In the genomic region with DNA sequence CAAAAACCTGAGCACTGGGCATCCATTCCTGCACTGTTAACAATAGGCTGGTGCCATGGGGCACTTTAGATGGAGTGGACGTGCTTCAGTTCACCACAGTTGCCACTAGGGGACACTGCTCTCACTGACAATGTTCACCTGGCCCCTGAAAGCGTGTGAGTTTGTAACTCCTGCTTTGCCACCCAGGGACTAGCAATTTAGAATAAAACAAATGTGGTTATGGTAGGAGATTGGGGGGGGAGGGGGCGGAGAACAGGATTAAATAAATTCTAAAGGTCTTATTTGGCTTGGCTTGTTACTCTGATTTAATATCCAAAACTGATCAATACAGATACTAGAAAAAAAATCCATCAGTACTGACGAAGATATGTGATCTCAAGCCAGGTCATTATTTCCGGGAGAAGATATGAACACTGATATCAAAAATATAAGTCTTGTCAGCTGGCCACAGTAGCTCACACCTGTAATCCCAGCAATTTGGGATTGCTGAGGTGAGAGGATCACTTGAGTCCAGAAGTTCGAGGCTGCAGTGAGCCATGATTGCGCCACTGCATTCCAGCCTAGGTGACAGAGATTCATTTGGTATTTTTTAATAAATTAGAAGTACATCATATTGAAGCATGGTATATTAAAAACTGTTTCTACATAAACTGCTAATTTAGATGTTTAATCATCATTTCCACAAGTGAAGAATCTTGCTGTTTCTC, we compare ENCODE assay signal across 8 cellular contexts.
A peak's percentile ranks its signal among the peaks of the same experiment; 100 is the strongest.
DNase-seq lines count a peak whose midpoint lies in the region; ATAC-seq, FAIRE-seq and TF ChIP-seq lines count a peak whose summit lies in the region.

No MANE protein-coding gene starts in this region.

- no peak overlapping the region for H3K4me3 ChIP-seq in parathyroid adenoma (ENCODE audit: low read depth, low read length)

- H3K27me3 ChIP-seq in parathyroid adenoma (ENCODE audit: control insufficient read depth, insufficient read depth, low read length): no peaks in the 10 kb centered on the region

- no peak for TF ChIP-seq EP300 in Ishikawa (IDR thresholded peaks at IDR 0.05; ENCODE audit: borderline replicate concordance)

- H3K79me2 ChIP-seq in parathyroid adenoma: no peaks in the 10 kb centered on the region

- H3K36me3 ChIP-seq in parathyroid adenoma (ENCODE audit: control insufficient read depth, insufficient read depth, low read length): no peaks in the 10 kb centered on the region

- H3K9ac ChIP-seq in parathyroid adenoma: no peak overlapping the region

- TF ChIP-seq CTCF in RWPE1 (conservative IDR thresholded peaks at IDR 0.05; ENCODE audit: low read depth): peak; percentile 97
- peak; percentile 84 for TF ChIP-seq CTCF in parathyroid adenoma (IDR thresholded peaks at IDR 0.05)

- no peak overlapping the region for H2AFZ ChIP-seq in parathyroid adenoma

- ATAC-seq in GM21390 (IDR thresholded peaks at IDR 0.05; ENCODE audit: unreplicated experiment): peak; percentile 86

- CTCF ChIA-PET in RWPE1 (lab: Yijun Ruan, JAX): interaction anchor here (0.6 to 1.4 kb wide), 5 partner anchors 10 to 413 kb away, joined by 3 to 5 read pairs (median 4); no protein-coding TSS in a partner anchor

- no peak overlapping the region for H3K27ac ChIP-seq in RWPE1
- H3K27ac ChIP-seq in parathyroid adenoma: no peak overlapping the region

- peak; percentile 85 for TF ChIP-seq RAD21 in Ishikawa (IDR thresholded peaks at IDR 0.05; ENCODE audit: low read depth)

- FAIRE-seq in urothelium cell line (lab: Jason Lieb, UNC): peak; percentile 68

- POLR2A ChIA-PET in RWPE1 (lab: Yijun Ruan, JAX; ENCODE audit: low non-redundant PET): no interaction called here

- DNase-seq in DMS153 (lab: John Stamatoyannopoulos, UW) (peak; percentile 33), RWPE1 (ENCODE audit: low spot score) (peak; percentile 74), germinal center (ENCODE audit: low spot score) (peak; percentile 67), urothelium cell line (ENCODE audit: low spot score) (peak; percentile 71)
- peak; percentile 86 for DNase-seq in activated effector memory CD4-positive, alpha-beta T cell treated with anti-CD3 and anti-CD28 coated beads, Interleukin-2, amount 50 U/mL, for 16 hours

- no peaks in the 10 kb centered on the region for H3K9me3 ChIP-seq in parathyroid adenoma (ENCODE audit: control insufficient read depth, low read length)

- H3K4me1 ChIP-seq in parathyroid adenoma: no peaks in the 10 kb centered on the region

- no peak overlapping the region for H3K4me2 ChIP-seq in parathyroid adenoma (ENCODE audit: low read length)

TF ChIP-seq in Ishikawa, 13 proteins besides CTCF, POLR2A, EP300 and RAD21:
- no peak for TF ChIP-seq TEAD4 (IDR thresholded peaks at IDR 0.05)
- peak; percentile 58; the same call in 1 of the 2 replicates for TF ChIP-seq CEBPB (IDR thresholded peaks at IDR 0.05)

Comparison
In these comparisons a context has a peak if more than half of its experiments do, and no peak if none do; other contexts are left out.
1. DNase-seq: peak in every context shown above with its lines; median percentile 86 in activated effector memory CD4-positive, alpha-beta T cell treated with anti-CD3 and anti-CD28 coated beads, Interleukin-2, amount 50 U/mL, for 16 hours; 74 in RWPE1; 71 in urothelium cell line; 67 in germinal center; 33 in DMS153.